In the genomic region with DNA sequence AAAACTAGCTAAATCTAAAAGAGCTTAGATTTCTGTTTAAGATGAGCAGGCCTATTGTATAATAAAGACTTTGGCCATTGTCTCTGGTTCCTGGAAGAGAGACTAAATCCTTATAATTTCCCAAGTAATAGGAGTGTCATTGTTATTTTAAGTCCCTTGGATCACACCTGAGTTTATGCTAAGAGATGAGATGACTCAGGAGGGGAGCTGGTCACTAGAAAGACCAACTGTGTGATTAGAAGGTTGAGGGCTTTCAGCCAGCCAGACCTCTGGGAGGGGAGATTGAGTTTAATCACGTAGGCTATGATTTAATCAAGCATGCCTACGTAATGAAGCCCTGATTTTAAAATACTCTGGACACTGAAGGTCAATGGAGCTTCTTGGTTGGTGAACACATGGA, we compare ENCODE assay signal across 1 cellular context.
TF ChIP-seq lines count a peak whose summit lies in the region.

No MANE protein-coding gene starts in this region.

TF ChIP-seq in WTC11, 78 proteins besides CTCF, POLR2A, EP300 and RAD21 (continued from another document):
- TF ChIP-seq TCF7 (CRISPR knock-in tag; IDR thresholded peaks at IDR 0.05; ENCODE audit: low read depth) (no peak), CREM (CRISPR knock-in tag; IDR thresholded peaks at IDR 0.05) (no peak), TEAD1 (CRISPR knock-in tag; IDR thresholded peaks at IDR 0.05) (no peak), FOXK1 (CRISPR knock-in tag; IDR thresholded peaks at IDR 0.05) (no peak), PRRX2 (CRISPR knock-in tag; IDR thresholded peaks at IDR 0.05) (no peak)
- TF ChIP-seq, protein P1, sequence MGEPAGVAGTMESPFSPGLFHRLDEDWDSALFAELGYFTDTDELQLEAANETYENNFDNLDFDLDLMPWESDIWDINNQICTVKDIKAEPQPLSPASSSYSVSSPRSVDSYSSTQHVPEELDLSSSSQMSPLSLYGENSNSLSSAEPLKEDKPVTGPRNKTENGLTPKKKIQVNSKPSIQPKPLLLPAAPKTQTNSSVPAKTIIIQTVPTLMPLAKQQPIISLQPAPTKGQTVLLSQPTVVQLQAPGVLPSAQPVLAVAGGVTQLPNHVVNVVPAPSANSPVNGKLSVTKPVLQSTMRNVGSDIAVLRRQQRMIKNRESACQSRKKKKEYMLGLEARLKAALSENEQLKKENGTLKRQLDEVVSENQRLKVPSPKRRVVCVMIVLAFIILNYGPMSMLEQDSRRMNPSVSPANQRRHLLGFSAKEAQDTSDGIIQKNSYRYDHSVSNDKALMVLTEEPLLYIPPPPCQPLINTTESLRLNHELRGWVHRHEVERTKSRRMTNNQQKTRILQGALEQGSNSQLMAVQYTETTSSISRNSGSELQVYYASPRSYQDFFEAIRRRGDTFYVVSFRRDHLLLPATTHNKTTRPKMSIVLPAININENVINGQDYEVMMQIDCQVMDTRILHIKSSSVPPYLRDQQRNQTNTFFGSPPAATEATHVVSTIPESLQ (CRISPR knock-in tag; IDR thresholded peaks at IDR 0.05), result no peak
